In genomic region chr1:204454476-204454875, GRCh38 we compare ENCODE assay signal across 1 cellular context.
TF ChIP-seq lines count a peak whose summit lies in the region.

No MANE protein-coding gene starts in this region.

TF ChIP-seq in SK-N-SH treated with all-trans-retinoic acid at 6 μM for 48 hours, 23 proteins besides CTCF, POLR2A, EP300 and RAD21 (continued from another document):
- TF ChIP-seq POU6F1 (CRISPR knock-in tag; IDR thresholded peaks at IDR 0.05; ENCODE audit: borderline replicate concordance, low read depth) (no peak), GLIS3 (CRISPR knock-in tag; IDR thresholded peaks at IDR 0.05) (no peak), ARNTL (CRISPR knock-in tag; IDR thresholded peaks at IDR 0.05; ENCODE audit: borderline replicate concordance, low read depth) (no peak), TOX (CRISPR knock-in tag; IDR thresholded peaks at IDR 0.05; ENCODE audit: borderline replicate concordance) (no peak)
